In the genomic region with DNA sequence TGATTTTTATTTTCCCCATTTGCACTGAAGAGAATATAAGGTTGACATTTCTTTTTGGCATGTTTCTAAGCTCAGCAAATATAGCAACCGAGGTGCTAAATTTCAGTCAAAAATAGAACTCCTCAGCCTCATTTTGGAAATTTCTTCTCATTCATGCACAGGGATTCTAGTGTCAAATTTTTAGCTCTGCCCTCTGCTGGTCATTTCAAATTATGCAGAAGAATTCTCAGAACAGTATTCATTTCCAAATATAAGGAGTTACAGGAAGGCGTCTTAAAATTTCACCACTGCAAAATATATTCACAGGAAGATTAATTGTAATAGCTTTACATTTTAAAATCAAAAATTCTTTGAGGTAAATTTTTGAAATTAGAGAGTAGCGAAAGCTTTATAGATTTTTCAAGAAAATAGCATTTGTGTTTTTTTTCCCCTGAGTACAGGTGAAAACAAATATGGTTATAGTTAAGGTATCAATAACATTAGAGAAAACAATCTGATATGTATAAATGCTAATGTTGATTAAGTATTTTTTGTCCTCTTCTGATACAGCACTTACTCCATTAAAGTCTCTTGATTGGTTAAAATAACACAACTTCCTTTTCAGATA, we compare ENCODE assay signal across 8 cellular contexts. TPM values are rescaled to one million over a fixed set of nuclear protein-coding genes. Genes with fewer than 3 reads are reported as not detected.
DNase-seq lines count a peak whose midpoint lies in the region; ATAC-seq and TF ChIP-seq lines count a peak whose summit lies in the region.

No MANE protein-coding gene starts in this region.

- H3K36me3 ChIP-seq in PC-9 (ENCODE audit: low read depth): no peaks in the 10 kb centered on the region

- no peaks in the 10 kb centered on the region for H3K27me3 ChIP-seq in PC-9 (ENCODE audit: insufficient read depth, low read depth)

- no peaks in the 10 kb centered on the region for H4K20me1 ChIP-seq in PC-9 (ENCODE audit: insufficient read depth)

- no TSS peak for BruUV-seq in PC-9 (replicated peaks; lab: Mats Ljungman, UMichigan)

- no peaks in the 10 kb centered on the region for H3K9me3 ChIP-seq in PC-9 (ENCODE audit: insufficient read depth, low read depth)

- intact Hi-C loops in PC-9 (cut with micrococcal nuclease; ENCODE audit: unreplicated experiment): loop anchor here (1.0 kb wide), 1 partner anchor 122 kb away; no protein-coding TSS in a partner anchor

- no peak overlapping the region for H3K4me3 ChIP-seq in PC-9

- H3K9me2 ChIP-seq in PC-9 (ENCODE audit: insufficient read depth): no peaks in the 10 kb centered on the region

- no peaks in the 10 kb centered on the region for H3F3A ChIP-seq in PC-9 (ENCODE audit: insufficient read depth, low read depth)

- POLR2A ChIA-PET in PC-9 (lab: Charles Lee; ENCODE audit: unreplicated experiment): no interaction called here

- H3K27ac ChIP-seq in PC-9: no peak overlapping the region

- CTCF ChIA-PET in PC-9 (lab: Charles Lee): no interaction called here

- TF ChIP-seq CTCF in PC-9 (conservative IDR thresholded peaks at IDR 0.05): peak; percentile 78

- no peak for TF ChIP-seq POLR2A in erythroblast (IDR thresholded peaks at IDR 0.05; ENCODE audit: low read length)

- H3K4me2 ChIP-seq in PC-9: no peak overlapping the region

- peak; percentile 60 for ATAC-seq in HG03378 (IDR thresholded peaks at IDR 0.05; ENCODE audit: unreplicated experiment)
- ATAC-seq in GM21360 (IDR thresholded peaks at IDR 0.05; ENCODE audit: unreplicated experiment): no peak
- no peak for ATAC-seq in GM21786 (IDR thresholded peaks at IDR 0.05; ENCODE audit: unreplicated experiment)

- no peaks in the 10 kb centered on the region for H3K79me2 ChIP-seq in PC-9 (ENCODE audit: low read depth)

- no peaks in the 10 kb centered on the region for H3K4me1 ChIP-seq in PC-9 (replicated peaks; ENCODE audit: insufficient read depth)

- no peak overlapping the region for H2AFZ ChIP-seq in PC-9

- DNase-seq in NCI-H524 (lab: John Stamatoyannopoulos, UW): peak; percentile 22 to 54
- DNase-seq in NCI-H524 treated with DMSO at 0.1 percent for 48 hours (lab: John Stamatoyannopoulos, UW): no peak
- no peak for DNase-seq in PC-9
- DNase-seq in erythroblast (lab: John Stamatoyannopoulos, UW): peak; percentile 3 to 26
- peak; percentile 28 for DNase-seq in retina

RNA-seq across cellular contexts. Expression of a gene that starts 57.9 kb away (rescaled TPM):
- not detected in 2 replicates for total RNA-seq in PC-9 (2021)

Comparison
In these comparisons a context has a peak if more than half of its experiments do, and no peak if none do; other contexts are left out.
1. DNase-seq: peak in NCI-H524 (2 of 2), erythroblast (2 of 2) and retina (single experiment); none in NCI-H524 treated with DMSO at 0.1 percent for 48 hours (single experiment) and PC-9 (0 of 2).